ENCODE assay signal across 14 cellular contexts in the genomic region with DNA sequence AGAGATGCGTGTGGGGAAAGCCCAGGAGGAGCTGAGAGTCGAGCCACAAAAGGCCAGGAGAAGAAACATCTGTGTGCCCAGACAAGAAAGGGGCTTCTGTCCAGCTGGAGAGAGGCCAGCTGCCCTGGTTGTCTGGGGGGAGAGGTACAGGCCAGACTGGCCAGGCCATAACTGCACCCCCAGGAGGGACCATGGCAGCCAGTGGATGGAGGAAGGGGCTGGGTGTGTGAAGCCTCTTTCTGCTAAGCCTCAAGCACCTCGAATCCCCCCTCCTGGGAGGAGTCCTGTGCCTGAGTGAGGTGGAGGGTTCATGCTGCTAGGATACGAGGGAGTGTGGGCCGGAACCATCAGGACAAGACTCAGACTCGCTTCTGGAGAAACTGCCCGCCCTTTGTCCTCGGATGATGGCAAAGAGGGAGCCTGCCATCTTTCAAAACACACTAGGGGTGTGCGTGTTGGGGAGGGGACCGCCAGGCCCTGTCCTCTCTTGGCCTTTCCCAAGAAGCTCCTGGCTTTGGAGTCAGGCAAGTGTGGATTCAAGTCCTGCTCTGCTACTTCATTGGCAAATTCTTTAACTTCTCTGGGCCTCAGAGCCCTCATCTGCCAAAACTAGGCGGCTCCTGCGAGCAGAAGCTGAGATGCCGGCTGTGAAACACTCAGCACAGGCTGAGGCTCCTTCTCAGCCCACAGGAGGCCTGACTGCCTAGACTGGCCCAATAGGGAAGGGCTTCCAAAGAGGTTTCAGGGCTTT.
A peak's percentile ranks its signal among the peaks of the same experiment; 100 is the strongest.
DNase-seq lines count a peak whose midpoint lies in the region; ATAC-seq and TF ChIP-seq lines count a peak whose summit lies in the region.
"Had no signal": no experiment of that assay in that cellular context is flagged by ENCODE, and none has a peak within 500 bp of the region (broad histone marks: within the 10 kb centered on the region; RNA-seq: fewer than 3 reads in every experiment).

No MANE protein-coding gene starts in this region.

- no peak overlapping the region for H3K4me2 ChIP-seq in osteoblast (ENCODE audit: insufficient read depth, low read length)

- H3K4me1 ChIP-seq in HEK293 (ENCODE audit: control insufficient read depth, insufficient read depth, low read length): no peaks in the 10 kb centered on the region
- H3K4me1 ChIP-seq in osteoblast (ENCODE audit: insufficient read depth, low read length): peaks cover 3% of the 10 kb centered on the region

- H3K9me3 Mint-ChIP-seq in CD14-positive monocyte: peaks cover 0 to 2% (median 0%) of the 10 kb centered on the region in 7 donors

- H4K20me1 ChIP-seq in osteoblast (ENCODE audit: insufficient read depth, low read length): peaks cover 48% of the 10 kb centered on the region

- H3K36me3 ChIP-seq in HEK293 (ENCODE audit: control insufficient read depth in 2 of 2, insufficient read depth in 1 of 2, low read length in 2 of 2) (peaks cover 0 to 74% of the 10 kb centered on the region in 2 experiments; a peak in 1 of 3 replicates), osteoblast (ENCODE audit: insufficient read depth, low read length) (peaks cover 40% of the 10 kb centered on the region)

- H3K79me2 ChIP-seq in osteoblast (ENCODE audit: insufficient read depth, low read length): peaks cover 7% of the 10 kb centered on the region

- no peak for ATAC-seq in GM21528 (IDR thresholded peaks at IDR 0.05; ENCODE audit: low FRiP score, unreplicated experiment)
- ATAC-seq in GM21576 (IDR thresholded peaks at IDR 0.05; ENCODE audit: unreplicated experiment): no peak

- peaks cover 34% of the 10 kb centered on the region for H3K4me1 Mint-ChIP-seq in CD14-positive monocyte

- H3K27me3 Mint-ChIP-seq in CD14-positive monocyte (ENCODE audit: low read depth in 3 of 3): peaks cover 0 to 4% (median 0%) of the 10 kb centered on the region in 3 donors

- H3K27ac ChIP-seq in HEK293 (ENCODE audit: extremely low read depth, low read depth, low read length) (no peak overlapping the region), osteoblast (ENCODE audit: low read depth, low read length) (no peak overlapping the region)

- POLR2A ChIA-PET in HEK293 (lab: Yijun Ruan, JAX): no interaction called here

- no peak overlapping the region for H3K4me3 ChIP-seq in HEK293 (ENCODE audit: low read depth, low read length)
- no peak overlapping the region for H3K4me3 ChIP-seq in fibroblast of the aortic adventitia (ENCODE audit: low read depth, low read length)
- H3K4me3 ChIP-seq in osteoblast (ENCODE audit: insufficient read depth, low read length): no peak overlapping the region
- H3K4me3 ChIP-seq: prostate gland had no signal

- peak overlapping the region in 2 of 7 donors; percentile 32 for H3K27ac Mint-ChIP-seq in CD14-positive monocyte

- no peak overlapping the region for H2AFZ ChIP-seq in osteoblast (ENCODE audit: low read length)

- H3K4me3 Mint-ChIP-seq in CD14-positive monocyte: no peak overlapping the region

- DNase-seq in CD14-positive monocyte (ENCODE audit: low spot score) (peak; percentile 30), fibroblast of the aortic adventitia (ENCODE audit: low read depth) (peak; percentile 27), osteoblast (ENCODE audit: insufficient read length, low spot score, missing footprints) (peak; percentile 78), NCI-H2171 (lab: John Stamatoyannopoulos, UW) (no peak), NCI-H2081 (lab: John Stamatoyannopoulos, UW) (no peak)
- DNase-seq: activated CD4-positive, alpha-beta T cell treated with anti-CD3 and anti-CD28 coated beads, Interleukin-2, amount 50 U/mL, for 1 hour; IMR-90; NCI-H187; stimulated activated CD4-positive, alpha-beta T cell treated with anti-CD3 and anti-CD28 coated beads, Interleukin-2, amount 100 ng/mL, for 24 hours; stimulated activated naive CD4-positive, alpha-beta T cell had no signal

- intact Hi-C loops in CD14-positive monocyte (cut with micrococcal nuclease): no loop called here

- H3K36me3 Mint-ChIP-seq in CD14-positive monocyte: peaks cover 64 to 73% of the 10 kb centered on the region in 2 donors

- H3K9me3 ChIP-seq in HEK293 (ENCODE audit: control insufficient read depth, insufficient read depth, low read depth, low read length) (no peaks in the 10 kb centered on the region), osteoblast (ENCODE audit: low read depth, low read length) (no peaks in the 10 kb centered on the region)
- H3K9me3 ChIP-seq: prostate gland had no signal

- H3K27me3 ChIP-seq in osteoblast (ENCODE audit: insufficient read depth, low read length): no peaks in the 10 kb centered on the region

- TF ChIP-seq CTCF in CD14-positive monocyte (IDR thresholded peaks at IDR 0.05) (no peak), HEK293 (tag by site-specific recombination; IDR thresholded peaks at IDR 0.05) (no peak), fibroblast of the aortic adventitia (IDR thresholded peaks at IDR 0.05; ENCODE audit: insufficient read depth, low read length) (no peak), osteoblast (IDR thresholded peaks at IDR 0.05; ENCODE audit: extremely low read depth, low read depth, low read length) (no peak)

- CTCF ChIA-PET in HEK293 (lab: Yijun Ruan, JAX): interaction anchor here (0.9 kb wide), 1 partner anchor 290 kb away, joined by 3 read pairs; no protein-coding TSS in a partner anchor

TF ChIP-seq in HEK293, 187 proteins besides CTCF, POLR2A, EP300 and RAD21:
- TF ChIP-seq, protein P1, sequence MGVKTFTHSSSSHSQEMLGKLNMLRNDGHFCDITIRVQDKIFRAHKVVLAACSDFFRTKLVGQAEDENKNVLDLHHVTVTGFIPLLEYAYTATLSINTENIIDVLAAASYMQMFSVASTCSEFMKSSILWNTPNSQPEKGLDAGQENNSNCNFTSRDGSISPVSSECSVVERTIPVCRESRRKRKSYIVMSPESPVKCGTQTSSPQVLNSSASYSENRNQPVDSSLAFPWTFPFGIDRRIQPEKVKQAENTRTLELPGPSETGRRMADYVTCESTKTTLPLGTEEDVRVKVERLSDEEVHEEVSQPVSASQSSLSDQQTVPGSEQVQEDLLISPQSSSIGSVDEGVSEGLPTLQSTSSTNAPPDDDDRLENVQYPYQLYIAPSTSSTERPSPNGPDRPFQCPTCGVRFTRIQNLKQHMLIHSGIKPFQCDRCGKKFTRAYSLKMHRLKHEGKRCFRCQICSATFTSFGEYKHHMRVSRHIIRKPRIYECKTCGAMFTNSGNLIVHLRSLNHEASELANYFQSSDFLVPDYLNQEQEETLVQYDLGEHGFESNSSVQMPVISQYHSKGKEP (tag by site-specific recombination; IDR thresholded peaks at IDR 0.05): no peak
- TF ChIP-seq PRDM10 (tag by site-specific recombination; IDR thresholded peaks at IDR 0.05): 0 out of 2 replicates have a peak, but pooled peaks have one; percentile 21
TF ChIP-seq in HEK293: peak in this region for 1.

Comparison
In these comparisons a context has a peak if more than half of its experiments do, and no peak if none do; other contexts are left out.
1. DNase-seq: peak in CD14-positive monocyte (single experiment), fibroblast of the aortic adventitia (single experiment) and osteoblast (single experiment); none in NCI-H2171 (single experiment) and NCI-H2081 (0 of 2).